Comparison of ENCODE assay signal across 8 cellular contexts in genomic region chr17:57357392-57357784, GRCh38.
DNase-seq lines count a peak whose midpoint lies in the region; ATAC-seq, FAIRE-seq and TF ChIP-seq lines count a peak whose summit lies in the region.

No MANE protein-coding gene starts in this region.

- H3K4me3 ChIP-seq in OCI-LY1 (ENCODE audit: low read depth, low read length, poor library complexity, severe bottlenecking) (peak overlapping the region; percentile 54), heart left ventricle (peak overlapping the region in 3 of 12 donors; percentile 1 to 22 (median 3)), small intestine (ENCODE audit: low read depth in 1 of 2, low read length in 2 of 2) (no peak overlapping the region)

- H3K9me3 ChIP-seq in OCI-LY1 (ENCODE audit: low read length) (no peaks in the 10 kb centered on the region), heart left ventricle (no peaks in the 10 kb centered on the region), small intestine (ENCODE audit: control insufficient read depth, low read depth) (no peaks in the 10 kb centered on the region)

- H3F3A ChIP-seq in OCI-LY1 (ENCODE audit: insufficient read depth, low read length) = no peaks in the 10 kb centered on the region

- no peaks in the 10 kb centered on the region for H3K27me3 ChIP-seq in OCI-LY1 (ENCODE audit: insufficient read depth, low read length)
- no peaks in the 10 kb centered on the region for H3K27me3 ChIP-seq in heart left ventricle
- no peaks in the 10 kb centered on the region for H3K27me3 ChIP-seq in small intestine (ENCODE audit: control insufficient read depth in 2 of 2, insufficient read depth in 2 of 2, low read length in 2 of 2)

- H3K4me1 ChIP-seq in OCI-LY1 (ENCODE audit: insufficient read depth, low read length, severe bottlenecking) = peaks cover 82% of the 10 kb centered on the region
- H3K4me1 ChIP-seq in heart left ventricle = peaks cover 0 to 65% (median 36%) of the 10 kb centered on the region in 12 donors
- peaks cover 0 to 13% of the 10 kb centered on the region in 2 donors for H3K4me1 ChIP-seq in small intestine (ENCODE audit: control insufficient read depth in 2 of 2, insufficient read depth in 1 of 2, low read depth in 1 of 2, low read length in 1 of 2)

- no peaks in the 10 kb centered on the region for H4K20me1 ChIP-seq in OCI-LY1 (ENCODE audit: insufficient read depth, low read length)

- no peak for TF ChIP-seq CTCF in OCI-LY1 (IDR thresholded peaks at IDR 0.05; ENCODE audit: low read length)
- no peak for TF ChIP-seq CTCF in heart left ventricle (IDR thresholded peaks at IDR 0.05)

- peak overlapping the region; percentile 92 for H3K9ac ChIP-seq in OCI-LY1 (ENCODE audit: low read length)

- ATAC-seq in GM18511 (IDR thresholded peaks at IDR 0.05; ENCODE audit: unreplicated experiment) (peak; percentile 68), HG02642 (IDR thresholded peaks at IDR 0.05; ENCODE audit: poor library complexity, unreplicated experiment) (peak; percentile 59), heart left ventricle (peak; percentile 79 to 91 (median 87))

- peak overlapping the region; percentile 67 for H3K4me2 ChIP-seq in OCI-LY1 (ENCODE audit: low read length)

- H2AFZ ChIP-seq in OCI-LY1 (ENCODE audit: low read length) = no peak overlapping the region

- FAIRE-seq in small intestine (lab: Jason Lieb, UNC) = no peak
- no peak for FAIRE-seq in urothelium cell line (lab: Jason Lieb, UNC)

- no peaks in the 10 kb centered on the region for H3K9me2 ChIP-seq in OCI-LY1 (ENCODE audit: low read depth, low read length)

- intact Hi-C loops in heart left ventricle (cut with DNase I) = loop anchor here in 1 of 10 donors (10.0 kb wide), 1 partner anchor 103 kb away; the partner anchor contains the start of gene MSI2

- H3K27ac ChIP-seq in OCI-LY1 (ENCODE audit: low read depth, low read length, poor library complexity, severe bottlenecking) (peak overlapping the region; percentile 99), heart left ventricle (peak overlapping the region in 11 of 12 donors; percentile 26 to 89 (median 76)), small intestine (ENCODE audit: low read depth in 1 of 2, low read length in 1 of 2) (peak overlapping the region; percentile 24 to 95)

- DNase-seq in heart left ventricle (peak; percentile 79 to 93 (median 82)), small intestine (no peak), urothelium cell line (ENCODE audit: low spot score) (no peak), NCI-H2081 treated with DMSO at 0.1 percent for 48 hours (lab: John Stamatoyannopoulos, UW) (no peak)
- DNase-seq in stimulated activated CD4-positive, alpha-beta T cell treated with anti-CD3 and anti-CD28 coated beads, Interleukin-12 subunit alpha, Interleukin-12 subunit beta, amount 100 ng/mL, for 4 hours = no peak

- H3K36me3 ChIP-seq in OCI-LY1 (ENCODE audit: insufficient read depth, low read length) (peaks cover 18% of the 10 kb centered on the region; the same call in 1 of the 2 replicates), heart left ventricle (no peaks in the 10 kb centered on the region), small intestine (ENCODE audit: control insufficient read depth in 2 of 2, insufficient read depth in 2 of 2, low read length in 2 of 2) (no peaks in the 10 kb centered on the region)

- TF ChIP-seq POLR2A in heart left ventricle (IDR thresholded peaks at IDR 0.05) = no peak

- 40 to 58% (median 47%) methylated on average over 9 to 11 of the region's 11 CpGs for WGBS in heart left ventricle, 4 donors
- WGBS in small intestine, 3 donors = 49 to 50% (median 50%) methylated on average over 11 of the region's 11 CpGs

- H3K79me2 ChIP-seq in OCI-LY1 (ENCODE audit: insufficient read depth, low read length) = peaks cover 58% of the 10 kb centered on the region

Comparison
In these comparisons a context has a peak if more than half of its experiments do, and no peak if none do; other contexts are left out.
1. DNase-seq: peak in heart left ventricle (5 of 5); none in small intestine (single experiment), stimulated activated CD4-positive, alpha-beta T cell treated with anti-CD3 and anti-CD28 coated beads, Interleukin-12 subunit alpha, Interleukin-12 subunit beta, amount 100 ng/mL, for 4 hours (single experiment), urothelium cell line (single experiment) and NCI-H2081 treated with DMSO at 0.1 percent for 48 hours (single experiment).
2. Peak in every context shown above with its lines, with median percentiles within 50 percentile points of each other: ATAC-seq and H3K27ac ChIP-seq.